Comparison of ENCODE assay signal across 8 cellular contexts in genomic region chr5:150137168-150137957, GRCh38. TPM values are rescaled to one million over a fixed set of nuclear protein-coding genes. Genes with fewer than 3 reads are reported as not detected.
DNase-seq lines count a peak whose midpoint lies in the region; ATAC-seq and TF ChIP-seq lines count a peak whose summit lies in the region.
"Had no signal": no experiment of that assay in that cellular context is flagged by ENCODE, and none has a peak within 500 bp of the region (broad histone marks: within the 10 kb centered on the region; RNA-seq: fewer than 3 reads in every experiment).

No MANE protein-coding gene starts in this region.

- peaks cover 50% of the 10 kb centered on the region for H3K4me1 Mint-ChIP-seq in mesothelial cell of epicardium

- H3K4me3 ChIP-seq in esophagus (ENCODE audit: low read depth in 1 of 2, low read length in 2 of 2), result no peak overlapping the region
- H3K4me3 ChIP-seq in upper lobe of left lung, result no peak overlapping the region

- H3K27ac ChIP-seq in esophagus (ENCODE audit: low read depth in 2 of 2, low read length in 1 of 2), result peak overlapping the region; percentile 12 to 65
- H3K27ac ChIP-seq in upper lobe of left lung, result peak overlapping the region; percentile 63 to 84 (median 79)

- peaks cover 3 to 25% of the 10 kb centered on the region in 2 donors for H3K4me1 ChIP-seq in esophagus (ENCODE audit: control insufficient read depth in 2 of 2, insufficient read depth in 2 of 2, low read length in 1 of 2)
- peaks cover 23 to 37% (median 30%) of the 10 kb centered on the region in 4 donors for H3K4me1 ChIP-seq in upper lobe of left lung

- ATAC-seq in upper lobe of left lung (ENCODE audit: low FRiP score in 2 of 2) (no peak), HG03520 (IDR thresholded peaks at IDR 0.05; ENCODE audit: unreplicated experiment) (no peak)

- peak overlapping the region; percentile 20 for H3K4me3 Mint-ChIP-seq in mesothelial cell of epicardium

- no peak for TF ChIP-seq EP300 in upper lobe of left lung (IDR thresholded peaks at IDR 0.05)

- WGBS in esophagus, 2 donors, result 56 to 59% methylated on average over 12 of the region's 12 CpGs
- WGBS in upper lobe of left lung, 2 donors, result 24 to 46% methylated on average over 10 to 12 of the region's 12 CpGs

- TF ChIP-seq CTCF in mesothelial cell of epicardium (IDR thresholded peaks at IDR 0.05; ENCODE audit: unreplicated experiment) (no peak), upper lobe of left lung (IDR thresholded peaks at IDR 0.05) (no peak), GM13977 (IDR thresholded peaks at IDR 0.05; ENCODE audit: extremely low read depth, insufficient read depth, missing control alignments) (no peak)

- H3K27me3 ChIP-seq in esophagus (ENCODE audit: control insufficient read depth in 1 of 2, insufficient read depth in 2 of 2, low read length in 2 of 2), result no peaks in the 10 kb centered on the region
- H3K27me3 ChIP-seq in upper lobe of left lung, result no peaks in the 10 kb centered on the region

- H3K36me3 Mint-ChIP-seq in mesothelial cell of epicardium, result peaks cover 2% of the 10 kb centered on the region

- H3K9me3 ChIP-seq in esophagus (ENCODE audit: control insufficient read depth in 2 of 2, insufficient read depth in 1 of 2, low read depth in 1 of 2, low read length in 1 of 2) (no peaks in the 10 kb centered on the region), upper lobe of left lung (no peaks in the 10 kb centered on the region)

- no peaks in the 10 kb centered on the region for H3K27me3 Mint-ChIP-seq in mesothelial cell of epicardium (ENCODE audit: low read depth)

- in situ Hi-C loops in GM13977 (cut with MboI; ENCODE audit: low pct_unique_long_range_greater_than_20kb, low sequenced_read_pairs, unreplicated experiment), result no loop called here

- H3K27ac Mint-ChIP-seq in mesothelial cell of epicardium, result peak overlapping the region; percentile 92

- H3K36me3 ChIP-seq in esophagus (ENCODE audit: control insufficient read depth in 2 of 2, insufficient read depth in 2 of 2, low read length in 1 of 2) (no peaks in the 10 kb centered on the region), upper lobe of left lung (peaks cover 0 to 3% (median 0%) of the 10 kb centered on the region in 4 donors)

- TF ChIP-seq POLR2A in upper lobe of left lung (IDR thresholded peaks at IDR 0.05), result no peak

- H3K9me3 Mint-ChIP-seq in mesothelial cell of epicardium, result no peaks in the 10 kb centered on the region

- DNase-seq in NCI-H226, result peak; percentile 73
- no peak for DNase-seq in mesothelial cell of epicardium (ENCODE audit: low spot score in 2 of 2, unreplicated experiment in 2 of 2)
- peak in 1 of 2 donors; percentile 33 for DNase-seq in upper lobe of left lung
- no peak for DNase-seq in NCI-H748 (lab: John Stamatoyannopoulos, UW; ENCODE audit: unreplicated experiment)
- no peak for DNase-seq in GM13977 (ENCODE audit: low spot score)

RNA-seq across cellular contexts. Expression of gene PDGFRB, which starts 18.3 kb away (rescaled TPM):
- polyA plus RNA-seq in esophagus, result 1 to 10 TPM; 7.9 to 9.6 TPM
- total RNA-seq in mesothelial cell of epicardium (100 to 105 TPM (median 102 TPM) in 3 replicates), upper lobe of left lung (100 to 1,000 TPM in 2 of 6 donors, 10 to 100 TPM in 4; 26.6 to 155 (median 81.5) TPM)

RNA-seq across cellular contexts. Expression of gene CDX1, which starts 29.2 kb away (rescaled TPM):
- under 1 TPM in 1 of 2 donors, not detected in 1; 0.08 TPM for polyA plus RNA-seq in esophagus
- total RNA-seq in mesothelial cell of epicardium, result 0.51 to 1.1 TPM (median 0.68 TPM) in 3 replicates
- total RNA-seq in upper lobe of left lung, result under 1 TPM in 2 of 6 donors, not detected in 4; 0.17 to 0.30 TPM
- total RNA-seq: T-helper 2 cell treated with Interferon-gamma antibody and Interleukin-4, amounts not matched to agents 100 ng/mL and 5 ng/mL, for 36 hours had no signal

RNA-seq across cellular contexts. Expression of gene CSF1R, which starts 51.0 kb away (rescaled TPM):
- polyA plus RNA-seq in esophagus, result 1 to 10 TPM; 2.0 to 4.9 TPM
- total RNA-seq in mesothelial cell of epicardium, result 0.07 to 0.27 TPM (median 0.18 TPM) in 3 replicates
- 100 to 1,000 TPM in 1 of 6 donors, 10 to 100 TPM in 5; 13.9 to 101 (median 57.9) TPM for total RNA-seq in upper lobe of left lung
- total RNA-seq: T-helper 2 cell treated with Interferon-gamma antibody and Interleukin-4, amounts not matched to agents 100 ng/mL and 5 ng/mL, for 36 hours had no signal

RNA-seq across cellular contexts. Expression of gene SLC6A7, which starts 52.5 kb away (rescaled TPM):
- polyA plus RNA-seq in esophagus, result not detected
- total RNA-seq in mesothelial cell of epicardium, result not detected in 3 replicates
- under 1 TPM in 1 of 6 donors, not detected in 5; 0.44 TPM for total RNA-seq in upper lobe of left lung
- total RNA-seq: T-helper 2 cell treated with Interferon-gamma antibody and Interleukin-4, amounts not matched to agents 100 ng/mL and 5 ng/mL, for 36 hours had no signal

Comparison
In these comparisons a context has a peak if more than half of its experiments do, and no peak if none do; other contexts are left out.
1. RNA of gene CSF1R, which starts 51.0 kb away (total RNA-seq): 13.9 to 101 TPM in upper lobe of left lung; 0.07 to 0.27 TPM in mesothelial cell of epicardium; every median in the first group is over 10 times any median in the second.